39 cellular contexts compared by ENCODE assay signal in genomic region chr9:120999317-120999716, GRCh38.
"Had no signal": no experiment of that assay in that cellular context is flagged by ENCODE, and none has a peak within 500 bp of the region (broad histone marks: within the 10 kb centered on the region; RNA-seq: fewer than 3 reads in every experiment).

No MANE protein-coding gene starts in this region.

- H3K4me3 Mint-ChIP-seq: activated CD4-positive, alpha-beta memory T cell treated with anti-CD3 and anti-CD28 coated beads, Interleukin-2, amount 10 ng/mL, durations not matched to agents 7 days and 5 days; activated CD4-positive, alpha-beta T cell treated with anti-CD3 and anti-CD28 coated beads for 36 hours; activated CD4-positive, alpha-beta T cell treated with anti-CD3 and anti-CD28 coated beads, Interleukin-2, amount 10 ng/mL, durations not matched to agents 7 days and 5 days; activated CD8-positive, alpha-beta memory T cell treated with anti-CD3 and anti-CD28 coated beads, Interleukin-2, amount 10 ng/mL, durations not matched to agents 7 days and 5 days; activated CD8-positive, alpha-beta T cell treated with anti-CD3 and anti-CD28 coated beads, Interleukin-2, amount 10 ng/mL, durations not matched to agents 7 days and 5 days; activated naive CD4-positive, alpha-beta T cell treated with anti-CD3 and anti-CD28 coated beads, Interleukin-2, amount 10 ng/mL, durations not matched to agents 7 days and 5 days; activated naive CD4-positive, alpha-beta T cell treated with anti-CD3 and anti-CD28 coated beads, Interleukin-2, amount 50 U/mL, for 24 hours; activated naive CD8-positive, alpha-beta T cell; activated naive CD8-positive, alpha-beta T cell treated with anti-CD3 and anti-CD28 coated beads, Interleukin-2, amount 10 ng/mL, durations not matched to agents 7 days and 5 days; activated naive CD8-positive, alpha-beta T cell treated with anti-CD3 and anti-CD28 coated beads, Interleukin-2, amount 50 U/mL, for 24 hours; activated T-cell treated with anti-CD3 and anti-CD28 coated beads, Interleukin-2, amount 50 U/mL, for 24 hours; brain; central memory CD8-positive, alpha-beta T cell; T-helper 1 cell treated with Interleukin-12 subunit alpha and Interleukin-12 subunit beta and Interleukin-4 antibody, amounts not matched to agents 30 μg/mL and 1 μg/mL, for 36 hours; T-helper 2 cell treated with Interferon-gamma antibody and Interleukin-4, amounts not matched to agents 5 μg/mL and 100 μg/mL, for 36 hours; WTC11 had no signal

- H3K36me3 ChIP-seq: cardiac muscle cell, WERI-Rb-1 had no signal

- H3K4me3 ChIP-seq: ascending aorta, cardiac muscle cell had no signal

- FAIRE-seq: bronchial epithelial cell, TTC549 had no signal

- H3K9me3 ChIP-seq: ascending aorta had no signal

- ATAC-seq: activated CD4-positive, alpha-beta T cell treated with anti-CD3 and anti-CD28 coated beads for 36 hours; activated CD4-positive, CD25-positive, alpha-beta regulatory T cell treated with anti-CD3 and anti-CD28 coated beads, Interleukin-2, amount 50 U/mL, for 24 hours; activated CD8-positive, alpha-beta memory T cell treated with anti-CD3 and anti-CD28 coated beads, Interleukin-2, amount 10 ng/mL, durations not matched to agents 7 days and 5 days; activated CD8-positive, alpha-beta T cell treated with anti-CD3 and anti-CD28 coated beads, Interleukin-2, amount 10 ng/mL, durations not matched to agents 7 days and 5 days; activated naive CD8-positive, alpha-beta T cell treated with anti-CD3 and anti-CD28 coated beads, Interleukin-2, amount 50 U/mL, for 24 hours; WTC11 had no signal

- DNase-seq: activated CD4-positive, alpha-beta memory T cell treated with anti-CD3 and anti-CD28 coated beads, Interleukin-2, amount 10 ng/mL, durations not matched to agents 7 days and 5 days; activated CD4-positive, alpha-beta T cell treated with anti-CD3 and anti-CD28 coated beads for 1 hour; activated CD4-positive, alpha-beta T cell treated with anti-CD3 and anti-CD28 coated beads for 36 hours; activated CD4-positive, alpha-beta T cell treated with anti-CD3 and anti-CD28 coated beads for 48 hours; activated CD4-positive, alpha-beta T cell treated with anti-CD3 and anti-CD28 coated beads, Interleukin-2, amount 10 ng/mL, durations not matched to agents 7 days and 5 days; activated CD4-positive, alpha-beta T cell treated with anti-CD3 and anti-CD28 coated beads, Interleukin-2, amount 50 U/mL, for 48 hours; activated CD4-positive, CD25-positive, alpha-beta regulatory T cell; activated CD8-positive, alpha-beta memory T cell treated with anti-CD3 and anti-CD28 coated beads for 24 hours; activated CD8-positive, alpha-beta memory T cell treated with anti-CD3 and anti-CD28 coated beads, Interleukin-2, amount 10 ng/mL, durations not matched to agents 7 days and 5 days; activated CD8-positive, alpha-beta memory T cell treated with anti-CD3 and anti-CD28 coated beads, Interleukin-2, amount 50 U/mL, for 48 hours; activated CD8-positive, alpha-beta T cell treated with anti-CD3 and anti-CD28 coated beads, Interleukin-2, amount 10 ng/mL, durations not matched to agents 7 days and 5 days; activated effector memory CD4-positive, alpha-beta T cell treated with Interleukin-2 at 50 U/mL for 16 hours; activated gamma-delta T cell; activated naive CD4-positive, alpha-beta T cell treated with anti-CD3 and anti-CD28 coated beads, Interleukin-2, amount 10 ng/mL, durations not matched to agents 7 days and 5 days; activated naive CD4-positive, alpha-beta T cell treated with Interleukin-2 at 50 U/mL for 16 hours; activated naive CD8-positive, alpha-beta T cell treated with anti-CD3 and anti-CD28 coated beads, Interleukin-2, amount 10 ng/mL, durations not matched to agents 7 days and 5 days; activated naive CD8-positive, alpha-beta T cell treated with anti-CD3 and anti-CD28 coated beads, Interleukin-2, amount 50 U/mL, for 24 hours; activated T-cell treated with anti-CD3 and anti-CD28 coated beads, Interleukin-2, amount 50 U/mL, for 24 hours; activated T-cell treated with anti-CD3 and anti-CD28 coated beads, Interleukin-2, amount 50 U/mL, for 48 hours; amygdala; anterior cingulate cortex; caudate nucleus; T-helper 1 cell; T-helper 2 cell; T-helper 9 cell; WERI-Rb-1 had no signal

- H3K9me3 Mint-ChIP-seq: activated CD4-positive, alpha-beta memory T cell treated with anti-CD3 and anti-CD28 coated beads, Interleukin-2, amount 10 ng/mL, durations not matched to agents 7 days and 5 days; activated CD4-positive, alpha-beta T cell treated with anti-CD3 and anti-CD28 coated beads, Interleukin-2, amount 10 ng/mL, durations not matched to agents 7 days and 5 days; activated naive CD4-positive, alpha-beta T cell treated with anti-CD3 and anti-CD28 coated beads, Interleukin-2, amount 10 ng/mL, durations not matched to agents 7 days and 5 days; activated naive CD4-positive, alpha-beta T cell treated with anti-CD3 and anti-CD28 coated beads, Interleukin-2, amount 50 U/mL, for 24 hours; activated naive CD8-positive, alpha-beta T cell treated with anti-CD3 and anti-CD28 coated beads, Interleukin-2, amount 10 ng/mL, durations not matched to agents 7 days and 5 days; activated naive CD8-positive, alpha-beta T cell treated with anti-CD3 and anti-CD28 coated beads, Interleukin-2, amount 50 U/mL, for 24 hours; activated T-cell treated with anti-CD3 and anti-CD28 coated beads, Interleukin-2, amount 50 U/mL, for 24 hours; activated T-helper 2 cell treated with anti-CD3 and anti-CD28 coated beads, Interferon-gamma antibody, Interleukin-2, Interleukin-4, amounts not matched to agents 10 μg/mL and 5 μg/mL and 100 μg/mL, durations not matched to agents 14 hours and 24 hours and 36 hours; brain; central memory CD8-positive, alpha-beta T cell; T-helper 1 cell treated with Interleukin-12 subunit alpha and Interleukin-12 subunit beta and Interleukin-4 antibody, amounts not matched to agents 30 μg/mL and 1 μg/mL, for 36 hours; T-helper 2 cell treated with Interferon-gamma antibody and Interleukin-4, amounts not matched to agents 5 μg/mL and 100 μg/mL, for 36 hours; WTC11 had no signal

- H3K4me1 Mint-ChIP-seq: activated CD4-positive, alpha-beta memory T cell treated with anti-CD3 and anti-CD28 coated beads, Interleukin-2, amount 10 ng/mL, durations not matched to agents 7 days and 5 days; activated CD4-positive, alpha-beta T cell treated with anti-CD3 and anti-CD28 coated beads for 36 hours; activated CD4-positive, alpha-beta T cell treated with anti-CD3 and anti-CD28 coated beads, Interleukin-2, amount 10 ng/mL, durations not matched to agents 7 days and 5 days; activated CD8-positive, alpha-beta memory T cell treated with anti-CD3 and anti-CD28 coated beads, Interleukin-2, amount 10 ng/mL, durations not matched to agents 7 days and 5 days; activated naive CD4-positive, alpha-beta T cell treated with anti-CD3 and anti-CD28 coated beads, Interleukin-2, amount 10 ng/mL, durations not matched to agents 7 days and 5 days; activated naive CD4-positive, alpha-beta T cell treated with anti-CD3 and anti-CD28 coated beads, Interleukin-2, amount 50 U/mL, for 24 hours; activated naive CD8-positive, alpha-beta T cell treated with anti-CD3 and anti-CD28 coated beads, Interleukin-2, amount 50 U/mL, for 24 hours; brain; central memory CD8-positive, alpha-beta T cell had no signal

- H3K27ac Mint-ChIP-seq: activated CD4-positive, alpha-beta memory T cell treated with anti-CD3 and anti-CD28 coated beads, Interleukin-2, amount 10 ng/mL, durations not matched to agents 7 days and 5 days; activated CD4-positive, alpha-beta T cell treated with anti-CD3 and anti-CD28 coated beads for 36 hours; activated CD4-positive, alpha-beta T cell treated with anti-CD3 and anti-CD28 coated beads, Interleukin-2, amount 10 ng/mL, durations not matched to agents 7 days and 5 days; activated CD8-positive, alpha-beta memory T cell treated with anti-CD3 and anti-CD28 coated beads, Interleukin-2, amount 10 ng/mL, durations not matched to agents 7 days and 5 days; activated CD8-positive, alpha-beta T cell treated with anti-CD3 and anti-CD28 coated beads, Interleukin-2, amount 10 ng/mL, durations not matched to agents 7 days and 5 days; activated naive CD4-positive, alpha-beta T cell treated with anti-CD3 and anti-CD28 coated beads, Interleukin-2, amount 10 ng/mL, durations not matched to agents 7 days and 5 days; activated naive CD4-positive, alpha-beta T cell treated with anti-CD3 and anti-CD28 coated beads, Interleukin-2, amount 50 U/mL, for 24 hours; activated naive CD8-positive, alpha-beta T cell; activated naive CD8-positive, alpha-beta T cell treated with anti-CD3 and anti-CD28 coated beads, Interleukin-2, amount 10 ng/mL, durations not matched to agents 7 days and 5 days; activated naive CD8-positive, alpha-beta T cell treated with anti-CD3 and anti-CD28 coated beads, Interleukin-2, amount 50 U/mL, for 24 hours; activated T-cell treated with anti-CD3 and anti-CD28 coated beads, Interleukin-2, amount 50 U/mL, for 24 hours; activated T-helper 2 cell treated with anti-CD3 and anti-CD28 coated beads, Interferon-gamma antibody, Interleukin-2, Interleukin-4, amounts not matched to agents 10 μg/mL and 5 μg/mL and 100 μg/mL, durations not matched to agents 14 hours and 24 hours and 36 hours; brain; T-helper 1 cell treated with Interleukin-12 subunit alpha and Interleukin-12 subunit beta and Interleukin-4 antibody, amounts not matched to agents 30 μg/mL and 1 μg/mL, for 36 hours; T-helper 2 cell treated with Interferon-gamma antibody and Interleukin-4, amounts not matched to agents 5 μg/mL and 100 μg/mL, for 36 hours; WTC11 had no signal

- H3K4me1 ChIP-seq: ascending aorta had no signal

- H3K27me3 ChIP-seq: ascending aorta, cardiac muscle cell had no signal

- H3K27me3 Mint-ChIP-seq: activated CD4-positive, alpha-beta memory T cell treated with anti-CD3 and anti-CD28 coated beads, Interleukin-2, amount 10 ng/mL, durations not matched to agents 7 days and 5 days; activated CD4-positive, alpha-beta T cell treated with anti-CD3 and anti-CD28 coated beads for 36 hours; activated CD4-positive, alpha-beta T cell treated with anti-CD3 and anti-CD28 coated beads, Interleukin-2, amount 10 ng/mL, durations not matched to agents 7 days and 5 days; activated CD8-positive, alpha-beta memory T cell treated with anti-CD3 and anti-CD28 coated beads, Interleukin-2, amount 10 ng/mL, durations not matched to agents 7 days and 5 days; activated naive CD4-positive, alpha-beta T cell treated with anti-CD3 and anti-CD28 coated beads, Interleukin-2, amount 10 ng/mL, durations not matched to agents 7 days and 5 days; activated naive CD4-positive, alpha-beta T cell treated with anti-CD3 and anti-CD28 coated beads, Interleukin-2, amount 50 U/mL, for 24 hours; activated naive CD8-positive, alpha-beta T cell; activated naive CD8-positive, alpha-beta T cell treated with anti-CD3 and anti-CD28 coated beads, Interleukin-2, amount 10 ng/mL, durations not matched to agents 7 days and 5 days; activated naive CD8-positive, alpha-beta T cell treated with anti-CD3 and anti-CD28 coated beads, Interleukin-2, amount 50 U/mL, for 24 hours; activated T-cell treated with anti-CD3 and anti-CD28 coated beads, Interleukin-2, amount 50 U/mL, for 24 hours; brain; central memory CD8-positive, alpha-beta T cell had no signal

- H3K27ac ChIP-seq: ascending aorta, cardiac muscle cell, WERI-Rb-1 had no signal

- H3K36me3 Mint-ChIP-seq: activated CD8-positive, alpha-beta memory T cell treated with anti-CD3 and anti-CD28 coated beads, Interleukin-2, amount 10 ng/mL, durations not matched to agents 7 days and 5 days; activated naive CD4-positive, alpha-beta T cell treated with anti-CD3 and anti-CD28 coated beads, Interleukin-2, amount 10 ng/mL, durations not matched to agents 7 days and 5 days; activated naive CD8-positive, alpha-beta T cell; activated naive CD8-positive, alpha-beta T cell treated with anti-CD3 and anti-CD28 coated beads, Interleukin-2, amount 10 ng/mL, durations not matched to agents 7 days and 5 days; brain; WTC11 had no signal
